ENCODE assay signal across 9 cellular contexts in the genomic region with DNA sequence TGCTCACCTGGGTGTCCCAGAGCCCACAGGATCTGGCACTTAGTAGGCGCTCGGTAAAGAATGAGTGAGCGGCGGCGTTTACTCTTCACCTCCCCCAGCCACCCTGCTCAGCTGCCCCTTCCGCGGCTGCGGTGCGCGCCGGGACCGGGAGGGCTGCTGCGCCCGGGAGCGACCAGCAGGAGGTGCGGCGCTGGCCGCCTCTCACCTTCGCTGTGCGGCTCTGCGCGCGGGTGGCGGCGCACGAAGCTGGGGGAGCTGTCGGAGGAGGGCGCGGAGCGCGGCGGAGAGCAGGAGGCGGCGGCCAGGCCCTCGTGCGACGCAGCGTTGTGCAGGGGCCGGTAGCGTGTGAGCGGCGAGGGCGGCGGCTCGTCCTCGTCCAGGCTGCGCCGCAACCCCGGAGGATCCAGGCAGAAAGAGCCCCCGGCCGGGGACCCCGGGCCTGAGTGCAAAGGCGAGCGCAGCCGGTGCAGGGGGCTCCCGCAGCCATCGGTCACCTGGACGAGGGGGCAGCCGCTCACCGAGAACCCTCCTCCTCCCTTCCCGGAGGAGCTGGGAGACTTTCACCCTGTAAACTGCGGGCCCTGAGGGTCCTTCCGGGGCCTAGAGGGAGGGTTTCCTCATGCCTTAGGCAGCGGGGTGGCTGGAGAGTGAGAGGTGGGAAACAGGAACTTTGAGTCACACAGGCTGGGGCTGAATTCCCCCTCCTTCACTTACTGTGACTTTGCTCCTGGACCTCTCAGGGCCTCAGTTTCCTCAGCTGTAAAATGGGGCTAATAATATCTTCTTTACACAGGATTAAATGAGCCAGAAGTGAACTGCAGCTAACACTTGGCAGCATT. TPM values are rescaled to one million over a fixed set of nuclear protein-coding genes. Genes with fewer than 3 reads are reported as not detected.
A peak's percentile ranks its signal among the peaks of the same experiment; 100 is the strongest.
DNase-seq lines count a peak whose midpoint lies in the region; ATAC-seq and TF ChIP-seq lines count a peak whose summit lies in the region.
"Had no signal": no experiment of that assay in that cellular context is flagged by ENCODE, and none has a peak within 500 bp of the region (broad histone marks: within the 10 kb centered on the region; RNA-seq: fewer than 3 reads in every experiment).

No MANE protein-coding gene starts in this region.

- no peak overlapping the region for H3K23ac ChIP-seq in mesendoderm (ENCODE audit: low read length)

- H3K36me3 ChIP-seq in CD8-positive, alpha-beta T cell (ENCODE audit: insufficient read depth, low read length), result no peaks in the 10 kb centered on the region
- H3K36me3 ChIP-seq in mesendoderm (ENCODE audit: control insufficient read depth, insufficient read depth, low read length), result no peaks in the 10 kb centered on the region

- H2AK5ac ChIP-seq in mesendoderm (ENCODE audit: low read length), result no peak overlapping the region

- H3K4ac ChIP-seq in mesendoderm (ENCODE audit: low read depth, low read length), result peak overlapping the region; percentile 22

- no peak overlapping the region for H2BK5ac ChIP-seq in mesendoderm (ENCODE audit: low read length)

- peak overlapping the region; percentile 79 for H3K4me3 Mint-ChIP-seq in CD8-positive, alpha-beta T cell

- peak overlapping the region; percentile 19 for H3K4me3 ChIP-seq in CD8-positive, alpha-beta T cell (ENCODE audit: low read depth, low read length)
- H3K4me3 ChIP-seq in dorsolateral prefrontal cortex (peak overlapping the region in 31 of 59 donors; percentile 4 to 47 (median 24)), mesendoderm (ENCODE audit: low read length) (no peak overlapping the region)

- peaks cover 49% of the 10 kb centered on the region for H3K27me3 Mint-ChIP-seq in CD8-positive, alpha-beta T cell (ENCODE audit: low read depth)

- H3K27ac ChIP-seq in CD8-positive, alpha-beta T cell (ENCODE audit: low read depth, low read length), result no peak overlapping the region
- H3K27ac ChIP-seq in dorsolateral prefrontal cortex, result peak overlapping the region in 18 of 59 donors; percentile 13 to 82 (median 38)
- H3K27ac ChIP-seq in mesendoderm (ENCODE audit: low read depth, low read length), result peak overlapping the region; percentile 41
- H3K27ac ChIP-seq: skin epidermis had no signal

- H3K36me3 Mint-ChIP-seq in CD8-positive, alpha-beta T cell, result no peaks in the 10 kb centered on the region

- peak overlapping the region; percentile 81 for H3K18ac ChIP-seq in mesendoderm (ENCODE audit: low read length)

- no CpG with 5 or more reads among the region's 64 CpGs for WGBS in mesendoderm (ENCODE audit: extremely low coverage, insufficient coverage, low lambda C conversion rate)

- peak overlapping the region; percentile 36 for H3K4me2 ChIP-seq in mesendoderm (ENCODE audit: low read length)

- no peak overlapping the region for H3K27ac Mint-ChIP-seq in CD8-positive, alpha-beta T cell

- no peak overlapping the region for H4K5ac ChIP-seq in mesendoderm (ENCODE audit: low read length)

- intact Hi-C loops in CD8-positive, alpha-beta T cell (cut with DNase I, micrococcal nuclease), result loop anchor here (1.0 to 5.0 kb wide), 3 partner anchors 23 to 180 kb away; partner anchors contain the start of gene PDK2 (in 1 of the 2)
- intact Hi-C loops in dorsolateral prefrontal cortex (cut with DNase I), result no loop called here

- H3K4me1 Mint-ChIP-seq in CD8-positive, alpha-beta T cell (ENCODE audit: low read depth), result peaks cover 13% of the 10 kb centered on the region

- H3K79me1 ChIP-seq in mesendoderm (ENCODE audit: low read length), result no peaks in the 10 kb centered on the region

- H3K9me3 ChIP-seq in CD8-positive, alpha-beta T cell (ENCODE audit: low read length), result no peaks in the 10 kb centered on the region

- POLR2A ChIA-PET in CD8-positive, alpha-beta T cell (lab: Charles Lee), result interaction anchor here (1.0 to 1.7 kb wide), 4 partner anchors 23 to 45 kb away, joined by 3 to 5 read pairs (median 4); partner anchors contain the start of genes PDK2 and PPP1R9B

- H2BK15ac ChIP-seq in mesendoderm (replicated peaks; ENCODE audit: low read depth), result no peak overlapping the region

- peaks cover 11% of the 10 kb centered on the region for H3K27me3 ChIP-seq in CD8-positive, alpha-beta T cell (ENCODE audit: insufficient read depth, low read length)
- peaks cover 0 to 8% (median 0%) of the 10 kb centered on the region in 45 donors for H3K27me3 ChIP-seq in dorsolateral prefrontal cortex
- no peaks in the 10 kb centered on the region for H3K27me3 ChIP-seq in mesendoderm (ENCODE audit: insufficient read depth, low read length, poor library complexity)

- H3K56ac ChIP-seq in mesendoderm (ENCODE audit: low read length), result peak overlapping the region; percentile 90

- DNase-seq in CD8-positive, alpha-beta T cell, result peak; percentile 35 to 76 (median 62)
- DNase-seq in HuH-7.5 (ENCODE audit: low spot score), result peak; percentile 79
- peak; percentile 63 for DNase-seq in activated CD4-positive, alpha-beta T cell treated with anti-CD3 and anti-CD28 coated beads, Interleukin-2, amount 50 U/mL, for 1 hour
- DNase-seq in dorsolateral prefrontal cortex, result peak in 4 of 10 donors; percentile 50 to 68 (median 64)
- peak; percentile 88 for DNase-seq in mesendoderm
- DNase-seq in stimulated activated naive CD8-positive, alpha-beta T cell treated with anti-CD3 and anti-CD28 coated beads, Interleukin-15, Interleukin-2, amounts not matched to agents 100 U/mL and 50 U/mL, for 24 hours, result peak; percentile 75
- no peak for DNase-seq in NCI-H2196 treated with DMSO at 0.1 percent for 48 hours (lab: John Stamatoyannopoulos, UW; ENCODE audit: unreplicated experiment)
- DNase-seq in NCI-H1436 treated with DMSO at 0.1 percent for 48 hours (lab: John Stamatoyannopoulos, UW), result no peak

- ATAC-seq in CD8-positive, alpha-beta T cell, result peak; percentile 95
- ATAC-seq in stimulated activated naive CD8-positive, alpha-beta T cell treated with anti-CD3 and anti-CD28 coated beads, Interleukin-15, Interleukin-2, amounts not matched to agents 100 U/mL and 50 U/mL, for 24 hours, result peak; percentile 81

- H3K9me3 Mint-ChIP-seq in CD8-positive, alpha-beta T cell, result no peaks in the 10 kb centered on the region

- H3K79me2 ChIP-seq in mesendoderm (ENCODE audit: control insufficient read depth, insufficient read depth, low read length), result no peaks in the 10 kb centered on the region

- H2BK120ac ChIP-seq in mesendoderm (ENCODE audit: low read depth, low read length), result peak overlapping the region; percentile 32

- CTCF ChIA-PET in CD8-positive, alpha-beta T cell (lab: Charles Lee), result interaction anchor here (0.5 to 9.2 kb wide), 24 partner anchors 9 to 557 kb away, joined by 3 to 54 read pairs (median 4); partner anchors contain the start of genes PPP1R9B and SGCA

- H4K8ac ChIP-seq in mesendoderm (ENCODE audit: low read depth, low read length), result no peak overlapping the region

- peaks cover 14% of the 10 kb centered on the region for H3K4me1 ChIP-seq in CD8-positive, alpha-beta T cell (ENCODE audit: insufficient read depth, low read length)
- H3K4me1 ChIP-seq in mesendoderm (ENCODE audit: control insufficient read depth, low read depth, low read length), result no peaks in the 10 kb centered on the region

- peak; percentile 61 for TF ChIP-seq CTCF in CD8-positive, alpha-beta T cell (IDR thresholded peaks at IDR 0.05)
- TF ChIP-seq CTCF in dorsolateral prefrontal cortex (IDR thresholded peaks at IDR 0.05 in 54 of 56, conservative IDR thresholded peaks at IDR 0.05 in 2 of 56; ENCODE audit: low read depth in 1 of 56, partially characterized antibody in 56 of 56), result peak in 44 of 56 donors; percentile 5 to 58 (median 30)

- H3K9ac ChIP-seq in mesendoderm (ENCODE audit: low read length), result peak overlapping the region; percentile 64

RNA-seq across cellular contexts. Expression of gene SAMD14, which starts 12.5 kb away (rescaled TPM):
- under 1 TPM; 0.31 to 0.62 TPM for total RNA-seq in CD8-positive, alpha-beta T cell
- total RNA-seq in dorsolateral prefrontal cortex, result 100 to 1,000 TPM in 2 of 120 experiments, 10 to 100 TPM in 118; 17.9 to 122 (median 58.2) TPM
- polyA plus RNA-seq in mesendoderm (2013, experiment 1 of 2), result 1.2 TPM
- polyA plus RNA-seq in mesendoderm (2013, experiment 2 of 2), result 1.1 TPM

RNA-seq across cellular contexts. Expression of gene PDK2, which starts 22.3 kb away (rescaled TPM):
- 10 to 100 TPM in 1 of 2 experiments, 1 to 10 TPM in 1; 8.4 to 10.4 TPM for total RNA-seq in CD8-positive, alpha-beta T cell
- 100 to 1,000 TPM in 115 of 120 experiments, 10 to 100 TPM in 5; 87.1 to 176 (median 131) TPM for total RNA-seq in dorsolateral prefrontal cortex
- 10.1 TPM for polyA plus RNA-seq in mesendoderm (2013, experiment 1 of 2)
- 11.8 TPM for polyA plus RNA-seq in mesendoderm (2013, experiment 2 of 2)

RNA-seq across cellular contexts. Expression of gene PPP1R9B, which starts 33.1 kb away (rescaled TPM):
- 10 to 100 TPM; 64.3 TPM for total RNA-seq in CD8-positive, alpha-beta T cell
- 100 to 1,000 TPM in 118 of 120 experiments, 10 to 100 TPM in 2; 74.6 to 225 (median 160) TPM for total RNA-seq in dorsolateral prefrontal cortex
- polyA plus RNA-seq in mesendoderm (2013, experiment 1 of 2), result 2.9 TPM
- 2.9 TPM for polyA plus RNA-seq in mesendoderm (2013, experiment 2 of 2)

RNA-seq across cellular contexts. Expression of gene SGCA, which starts 48.4 kb away (rescaled TPM):
- under 1 TPM in 1 of 2 experiments, not detected in 1; 0.25 TPM for total RNA-seq in CD8-positive, alpha-beta T cell
- 1 to 10 TPM in 57 of 120 experiments, under 1 TPM in 26, not detected in 37; 0.37 to 7.6 (median 1.3) TPM for total RNA-seq in dorsolateral prefrontal cortex
- 0.07 TPM for polyA plus RNA-seq in mesendoderm (2013, experiment 1 of 2)
- 0.13 TPM for polyA plus RNA-seq in mesendoderm (2013, experiment 2 of 2)

Comparison
In these comparisons a context has a peak if more than half of its experiments do, and no peak if none do; other contexts are left out.
1. DNase-seq: peak in CD8-positive, alpha-beta T cell (7 of 7), HuH-7.5 (single experiment), activated CD4-positive, alpha-beta T cell treated with anti-CD3 and anti-CD28 coated beads, Interleukin-2, amount 50 U/mL, for 1 hour (single experiment), mesendoderm (single experiment) and stimulated activated naive CD8-positive, alpha-beta T cell treated with anti-CD3 and anti-CD28 coated beads, Interleukin-15, Interleukin-2, amounts not matched to agents 100 U/mL and 50 U/mL, for 24 hours (single experiment); none in NCI-H2196 treated with DMSO at 0.1 percent for 48 hours (single experiment) and NCI-H1436 treated with DMSO at 0.1 percent for 48 hours (single experiment).
2. RNA of gene SAMD14, which starts 12.5 kb away (total RNA-seq): 17.9 to 122 TPM in dorsolateral prefrontal cortex; 0.31 to 0.62 TPM in CD8-positive, alpha-beta T cell; every median in the first group is over 10 times any median in the second.
3. RNA of gene PDK2, which starts 22.3 kb away (total RNA-seq): 87.1 to 176 TPM in dorsolateral prefrontal cortex; 8.4 to 10.4 TPM in CD8-positive, alpha-beta T cell; every median in the first group is over 4 times any median in the second.
4. intact Hi-C loops: an anchor here in CD8-positive, alpha-beta T cell (1.0 to 5.0 kb wide); none called in dorsolateral prefrontal cortex.